ENCODE assay signal across 11 cellular contexts in genomic region chr10:132162590-132163277, GRCh38. TPM values are rescaled to one million over a fixed set of nuclear protein-coding genes. Genes with fewer than 3 reads are reported as not detected.
DNase-seq lines count a peak whose midpoint lies in the region; ATAC-seq and TF ChIP-seq lines count a peak whose summit lies in the region.
"Had no signal": no experiment of that assay in that cellular context is flagged by ENCODE, and none has a peak within 500 bp of the region (broad histone marks: within the 10 kb centered on the region; RNA-seq: fewer than 3 reads in every experiment).

No MANE protein-coding gene starts in this region.

- ATAC-seq in activated T-cell treated with anti-CD3 and anti-CD28 coated beads, Interleukin-2, amount 50 U/mL, for 72 hours (replicated peaks in 1 of 2), result no peak
- peak; percentile 63 for ATAC-seq in left ventricle myocardium superior
- no peak for ATAC-seq in GM19351 (IDR thresholded peaks at IDR 0.05; ENCODE audit: unreplicated experiment)

- H3K9ac ChIP-seq in skeletal muscle tissue (ENCODE audit: low read depth in 1 of 3, low read length in 3 of 3), result peak overlapping the region in 1 of 3 donors; percentile 54

- H3K4me1 ChIP-seq in skeletal muscle tissue (ENCODE audit: control insufficient read depth in 3 of 3, insufficient read depth in 3 of 3, low read length in 3 of 3), result peaks cover 15 to 23% (median 21%) of the 10 kb centered on the region in 3 donors

- H3K36me3 Mint-ChIP-seq in activated T-cell treated with anti-CD3 and anti-CD28 coated beads, Interleukin-2, amount 50 U/mL, for 72 hours (ENCODE audit: insufficient read depth in 2 of 2), result no peaks in the 10 kb centered on the region

- no peak for DNase-seq in activated T-cell treated with anti-CD3 and anti-CD28 coated beads, Interleukin-2, amount 50 U/mL, for 72 hours
- DNase-seq in activated T-cell treated with anti-CD3 and anti-CD28 coated beads, Interleukin-2, amount 50 U/mL, for 1 hour, result no peak
- DNase-seq in WERI-Rb-1 (no peak), left ventricle myocardium superior (peak; percentile 59), amygdala (lab: John Stamatoyannopoulos, UW) (no peak), HUDEP-2 (lab: John Stamatoyannopoulos, UW; ENCODE audit: unreplicated experiment in 76 of 76) (no peak)
- DNase-seq: hippocampal formation had no signal

- no peak for TF ChIP-seq CTCF in WERI-Rb-1 (IDR thresholded peaks at IDR 0.05; ENCODE audit: low read depth, low read length)

- H3K4me3 ChIP-seq in WERI-Rb-1 (ENCODE audit: low read depth, low read length), result peak overlapping the region; percentile 12
- peak overlapping the region in 2 of 3 donors; percentile 32 to 35 for H3K4me3 ChIP-seq in skeletal muscle tissue (ENCODE audit: low read length in 3 of 3)
- H3K4me3 ChIP-seq: SK-N-MC, skin epidermis had no signal

- no peaks in the 10 kb centered on the region for H3K9me3 Mint-ChIP-seq in activated T-cell treated with anti-CD3 and anti-CD28 coated beads, Interleukin-2, amount 50 U/mL, for 72 hours

- intact Hi-C loops in left ventricle myocardium superior (cut with micrococcal nuclease), result no loop called here

- no peak overlapping the region; the same call in 1 of the 2 replicates for H3K27ac ChIP-seq in WERI-Rb-1
- no peak overlapping the region for H3K27ac ChIP-seq in skeletal muscle tissue (ENCODE audit: low read depth, low read length)
- H3K27ac ChIP-seq: SK-N-MC had no signal

- peak overlapping the region; percentile 0 to 88 for H3K4me3 Mint-ChIP-seq in activated T-cell treated with anti-CD3 and anti-CD28 coated beads, Interleukin-2, amount 50 U/mL, for 72 hours

- peaks cover 43% of the 10 kb centered on the region for H3K4me1 Mint-ChIP-seq in activated T-cell treated with anti-CD3 and anti-CD28 coated beads, Interleukin-2, amount 50 U/mL, for 72 hours (ENCODE audit: low read depth)

- peak overlapping the region; percentile 97 for H3K27ac Mint-ChIP-seq in activated T-cell treated with anti-CD3 and anti-CD28 coated beads, Interleukin-2, amount 50 U/mL, for 72 hours

- no peaks in the 10 kb centered on the region for H3K27me3 Mint-ChIP-seq in activated T-cell treated with anti-CD3 and anti-CD28 coated beads, Interleukin-2, amount 50 U/mL, for 72 hours (ENCODE audit: low read depth)

- H3K36me3 ChIP-seq in WERI-Rb-1 (no peaks in the 10 kb centered on the region), skeletal muscle tissue (ENCODE audit: control insufficient read depth in 3 of 3, insufficient read depth in 3 of 3, low read length in 3 of 3) (peaks cover 0 to 2% (median 0%) of the 10 kb centered on the region in 3 donors)

- H3K27me3 ChIP-seq in WERI-Rb-1 (ENCODE audit: insufficient read depth, low read depth, severe bottlenecking), result no peaks in the 10 kb centered on the region
- peaks cover 0 to 5% (median 0%) of the 10 kb centered on the region in 3 donors for H3K27me3 ChIP-seq in skeletal muscle tissue (ENCODE audit: control insufficient read depth in 3 of 3, insufficient read depth in 3 of 3, low read length in 3 of 3)

- H3K9me3 ChIP-seq in WERI-Rb-1 (ENCODE audit: severe bottlenecking) (no peaks in the 10 kb centered on the region), skeletal muscle tissue (ENCODE audit: control insufficient read depth in 3 of 3, low read length in 3 of 3) (no peaks in the 10 kb centered on the region)

RNA-seq across cellular contexts. Expression of gene DPYSL4, which starts 24.0 kb away (rescaled TPM):
- total RNA-seq in activated T-cell treated with anti-CD3 and anti-CD28 coated beads, Interleukin-2, amount 50 U/mL, for 72 hours, result 1 to 10 TPM; 4.8 to 9.9 TPM
- total RNA-seq in left ventricle myocardium superior (45.2 TPM), skeletal muscle tissue (1.0 TPM)
